In the genomic region with DNA sequence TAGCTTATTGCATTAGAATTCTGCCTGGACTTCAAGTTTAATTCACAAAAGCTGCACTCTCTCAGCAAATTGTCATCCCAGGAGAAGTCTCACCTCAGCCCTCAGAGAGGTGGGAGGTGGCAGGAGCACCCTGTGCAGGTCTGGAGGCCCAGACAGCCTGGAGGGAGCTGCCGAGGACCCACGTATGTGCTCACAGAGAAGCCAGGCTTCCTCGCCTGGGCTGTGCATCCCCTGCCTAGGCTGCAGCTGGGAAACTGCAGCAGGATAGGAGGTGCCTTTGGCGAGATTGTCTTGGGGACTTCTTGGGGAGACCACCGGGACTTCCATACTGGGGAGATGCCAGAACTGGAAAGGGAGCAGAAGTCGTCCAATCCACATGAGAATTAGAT, we compare ENCODE assay signal across 1 cellular context.
TF ChIP-seq lines count a peak whose summit lies in the region.

No MANE protein-coding gene starts in this region.

TF ChIP-seq in GM23338, 12 proteins besides CTCF, POLR2A, EP300 and RAD21 (continued from another document):
- TF ChIP-seq, protein P1, sequence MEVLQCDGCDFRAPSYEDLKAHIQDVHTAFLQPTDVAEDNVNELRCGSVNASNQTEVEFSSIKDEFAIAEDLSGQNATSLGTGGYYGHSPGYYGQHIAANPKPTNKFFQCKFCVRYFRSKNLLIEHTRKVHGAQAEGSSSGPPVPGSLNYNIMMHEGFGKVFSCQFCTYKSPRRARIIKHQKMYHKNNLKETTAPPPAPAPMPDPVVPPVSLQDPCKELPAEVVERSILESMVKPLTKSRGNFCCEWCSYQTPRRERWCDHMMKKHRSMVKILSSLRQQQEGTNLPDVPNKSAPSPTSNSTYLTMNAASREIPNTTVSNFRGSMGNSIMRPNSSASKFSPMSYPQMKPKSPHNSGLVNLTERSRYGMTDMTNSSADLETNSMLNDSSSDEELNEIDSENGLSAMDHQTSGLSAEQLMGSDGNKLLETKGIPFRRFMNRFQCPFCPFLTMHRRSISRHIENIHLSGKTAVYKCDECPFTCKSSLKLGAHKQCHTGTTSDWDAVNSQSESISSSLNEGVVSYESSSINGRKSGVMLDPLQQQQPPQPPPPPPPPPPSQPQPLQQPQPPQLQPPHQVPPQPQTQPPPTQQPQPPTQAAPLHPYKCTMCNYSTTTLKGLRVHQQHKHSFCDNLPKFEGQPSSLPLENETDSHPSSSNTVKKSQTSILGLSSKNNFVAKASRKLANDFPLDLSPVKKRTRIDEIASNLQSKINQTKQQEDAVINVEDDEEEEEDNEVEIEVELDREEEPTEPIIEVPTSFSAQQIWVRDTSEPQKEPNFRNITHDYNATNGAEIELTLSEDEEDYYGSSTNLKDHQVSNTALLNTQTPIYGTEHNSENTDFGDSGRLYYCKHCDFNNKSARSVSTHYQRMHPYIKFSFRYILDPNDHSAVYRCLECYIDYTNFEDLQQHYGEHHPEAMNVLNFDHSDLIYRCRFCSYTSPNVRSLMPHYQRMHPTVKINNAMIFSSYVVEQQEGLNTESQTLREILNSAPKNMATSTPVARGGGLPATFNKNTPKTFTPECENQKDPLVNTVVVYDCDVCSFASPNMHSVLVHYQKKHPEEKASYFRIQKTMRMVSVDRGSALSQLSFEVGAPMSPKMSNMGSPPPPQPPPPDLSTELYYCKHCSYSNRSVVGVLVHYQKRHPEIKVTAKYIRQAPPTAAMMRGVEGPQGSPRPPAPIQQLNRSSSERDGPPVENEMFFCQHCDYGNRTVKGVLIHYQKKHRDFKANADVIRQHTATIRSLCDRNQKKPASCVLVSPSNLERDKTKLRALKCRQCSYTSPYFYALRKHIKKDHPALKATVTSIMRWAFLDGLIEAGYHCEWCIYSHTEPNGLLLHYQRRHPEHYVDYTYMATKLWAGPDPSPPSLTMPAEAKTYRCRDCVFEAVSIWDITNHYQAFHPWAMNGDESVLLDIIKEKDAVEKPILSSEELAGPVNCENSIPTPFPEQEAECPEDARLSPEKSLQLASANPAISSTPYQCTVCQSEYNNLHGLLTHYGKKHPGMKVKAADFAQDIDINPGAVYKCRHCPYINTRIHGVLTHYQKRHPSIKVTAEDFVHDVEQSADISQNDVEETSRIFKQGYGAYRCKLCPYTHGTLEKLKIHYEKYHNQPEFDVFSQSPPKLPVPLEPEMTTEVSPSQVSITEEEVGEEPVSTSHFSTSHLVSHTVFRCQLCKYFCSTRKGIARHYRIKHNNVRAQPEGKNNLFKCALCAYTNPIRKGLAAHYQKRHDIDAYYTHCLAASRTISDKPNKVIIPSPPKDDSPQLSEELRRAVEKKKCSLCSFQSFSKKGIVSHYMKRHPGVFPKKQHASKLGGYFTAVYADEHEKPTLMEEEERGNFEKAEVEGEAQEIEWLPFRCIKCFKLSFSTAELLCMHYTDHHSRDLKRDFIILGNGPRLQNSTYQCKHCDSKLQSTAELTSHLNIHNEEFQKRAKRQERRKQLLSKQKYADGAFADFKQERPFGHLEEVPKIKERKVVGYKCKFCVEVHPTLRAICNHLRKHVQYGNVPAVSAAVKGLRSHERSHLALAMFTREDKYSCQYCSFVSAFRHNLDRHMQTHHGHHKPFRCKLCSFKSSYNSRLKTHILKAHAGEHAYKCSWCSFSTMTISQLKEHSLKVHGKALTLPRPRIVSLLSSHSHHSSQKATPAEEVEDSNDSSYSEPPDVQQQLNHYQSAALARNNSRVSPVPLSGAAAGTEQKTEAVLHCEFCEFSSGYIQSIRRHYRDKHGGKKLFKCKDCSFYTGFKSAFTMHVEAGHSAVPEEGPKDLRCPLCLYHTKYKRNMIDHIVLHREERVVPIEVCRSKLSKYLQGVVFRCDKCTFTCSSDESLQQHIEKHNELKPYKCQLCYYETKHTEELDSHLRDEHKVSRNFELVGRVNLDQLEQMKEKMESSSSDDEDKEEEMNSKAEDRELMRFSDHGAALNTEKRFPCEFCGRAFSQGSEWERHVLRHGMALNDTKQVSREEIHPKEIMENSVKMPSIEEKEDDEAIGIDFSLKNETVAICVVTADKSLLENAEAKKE (CRISPR knock-in tag; IDR thresholded peaks at IDR 0.05), result no peak
- TF ChIP-seq NANOG (IDR thresholded peaks at IDR 0.05; ENCODE audit: borderline replicate concordance), result no peak
- no peak for TF ChIP-seq ZNF114 (CRISPR knock-in tag; IDR thresholded peaks at IDR 0.05)
- TF ChIP-seq, protein P2, sequence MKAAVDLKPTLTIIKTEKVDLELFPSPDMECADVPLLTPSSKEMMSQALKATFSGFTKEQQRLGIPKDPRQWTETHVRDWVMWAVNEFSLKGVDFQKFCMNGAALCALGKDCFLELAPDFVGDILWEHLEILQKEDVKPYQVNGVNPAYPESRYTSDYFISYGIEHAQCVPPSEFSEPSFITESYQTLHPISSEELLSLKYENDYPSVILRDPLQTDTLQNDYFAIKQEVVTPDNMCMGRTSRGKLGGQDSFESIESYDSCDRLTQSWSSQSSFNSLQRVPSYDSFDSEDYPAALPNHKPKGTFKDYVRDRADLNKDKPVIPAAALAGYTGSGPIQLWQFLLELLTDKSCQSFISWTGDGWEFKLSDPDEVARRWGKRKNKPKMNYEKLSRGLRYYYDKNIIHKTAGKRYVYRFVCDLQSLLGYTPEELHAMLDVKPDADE (IDR thresholded peaks at IDR 0.05), result no peak
- TF ChIP-seq STAT1 (IDR thresholded peaks at IDR 0.05; ENCODE audit: unreplicated experiment), result no peak
- no peak for TF ChIP-seq POLR2AphosphoS5 (IDR thresholded peaks at IDR 0.05; ENCODE audit: low read depth)
- TF ChIP-seq EZH2phosphoT487 (IDR thresholded peaks at IDR 0.05; ENCODE audit: unreplicated experiment), result no peak
- TF ChIP-seq, protein P3, sequence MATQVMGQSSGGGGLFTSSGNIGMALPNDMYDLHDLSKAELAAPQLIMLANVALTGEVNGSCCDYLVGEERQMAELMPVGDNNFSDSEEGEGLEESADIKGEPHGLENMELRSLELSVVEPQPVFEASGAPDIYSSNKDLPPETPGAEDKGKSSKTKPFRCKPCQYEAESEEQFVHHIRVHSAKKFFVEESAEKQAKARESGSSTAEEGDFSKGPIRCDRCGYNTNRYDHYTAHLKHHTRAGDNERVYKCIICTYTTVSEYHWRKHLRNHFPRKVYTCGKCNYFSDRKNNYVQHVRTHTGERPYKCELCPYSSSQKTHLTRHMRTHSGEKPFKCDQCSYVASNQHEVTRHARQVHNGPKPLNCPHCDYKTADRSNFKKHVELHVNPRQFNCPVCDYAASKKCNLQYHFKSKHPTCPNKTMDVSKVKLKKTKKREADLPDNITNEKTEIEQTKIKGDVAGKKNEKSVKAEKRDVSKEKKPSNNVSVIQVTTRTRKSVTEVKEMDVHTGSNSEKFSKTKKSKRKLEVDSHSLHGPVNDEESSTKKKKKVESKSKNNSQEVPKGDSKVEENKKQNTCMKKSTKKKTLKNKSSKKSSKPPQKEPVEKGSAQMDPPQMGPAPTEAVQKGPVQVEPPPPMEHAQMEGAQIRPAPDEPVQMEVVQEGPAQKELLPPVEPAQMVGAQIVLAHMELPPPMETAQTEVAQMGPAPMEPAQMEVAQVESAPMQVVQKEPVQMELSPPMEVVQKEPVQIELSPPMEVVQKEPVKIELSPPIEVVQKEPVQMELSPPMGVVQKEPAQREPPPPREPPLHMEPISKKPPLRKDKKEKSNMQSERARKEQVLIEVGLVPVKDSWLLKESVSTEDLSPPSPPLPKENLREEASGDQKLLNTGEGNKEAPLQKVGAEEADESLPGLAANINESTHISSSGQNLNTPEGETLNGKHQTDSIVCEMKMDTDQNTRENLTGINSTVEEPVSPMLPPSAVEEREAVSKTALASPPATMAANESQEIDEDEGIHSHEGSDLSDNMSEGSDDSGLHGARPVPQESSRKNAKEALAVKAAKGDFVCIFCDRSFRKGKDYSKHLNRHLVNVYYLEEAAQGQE (IDR thresholded peaks at IDR 0.05; ENCODE audit: unreplicated experiment), result no peak
- TF ChIP-seq ZNF331 (CRISPR knock-in tag; IDR thresholded peaks at IDR 0.05; ENCODE audit: low read depth), result no peak
- TF ChIP-seq JUNB (IDR thresholded peaks at IDR 0.05; ENCODE audit: unreplicated experiment), result no peak
- TF ChIP-seq EZH2 (IDR thresholded peaks at IDR 0.05; ENCODE audit: low read depth, unreplicated experiment), result no peak
TF ChIP-seq in GM23338: peak in this region for 0.
